Comparison of ENCODE assay signal across 11 cellular contexts in the genomic region with DNA sequence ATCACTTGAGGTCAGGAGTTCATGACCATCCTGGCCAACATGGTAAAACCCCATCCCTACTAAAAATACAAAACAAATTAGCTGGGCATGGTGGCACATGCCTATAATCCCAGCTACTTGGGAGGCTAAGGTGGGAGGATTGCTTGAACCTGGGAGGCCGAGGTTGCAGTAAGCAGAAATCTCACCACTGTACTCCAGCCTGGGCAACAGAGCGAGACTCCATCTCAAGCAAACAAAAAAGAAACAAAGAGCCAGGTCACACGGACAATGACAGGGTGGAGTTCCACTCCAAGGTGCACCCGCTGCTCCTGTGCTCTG. TPM values are rescaled to one million over a fixed set of nuclear protein-coding genes. Genes with fewer than 3 reads are reported as not detected.
A peak's percentile ranks its signal among the peaks of the same experiment; 100 is the strongest.
DNase-seq lines count a peak whose midpoint lies in the region; ATAC-seq, FAIRE-seq and TF ChIP-seq lines count a peak whose summit lies in the region.
"Not testable (repeated sequence)": the region's sequence is repeated elsewhere in the genome, so short reads cannot be mapped to it uniquely, and the experiment has no call there.
"Had no signal": no experiment of that assay in that cellular context is flagged by ENCODE, and none has a peak within 500 bp of the region (broad histone marks: within the 10 kb centered on the region; RNA-seq: fewer than 3 reads in every experiment).

No MANE protein-coding gene starts in this region.

- not testable (repeated sequence) for H3K4me3 Mint-ChIP-seq in CD4-positive, alpha-beta T cell; activated CD8-positive, alpha-beta T cell treated with anti-CD3 and anti-CD28 coated beads, Interleukin-2, amount 10 ng/mL, durations not matched to agents 7 days and 5 days; dendritic cell treated with granulocyte-macrophage colony-stimulating factor and Interleukin-4, amounts not matched to agents 40 ng/mL and 50 ng/mL, for 4 days
- peak overlapping the region in 1 of 10 donors; percentile 7 for H3K4me3 Mint-ChIP-seq in naive thymus-derived CD4-positive, alpha-beta T cell

- H3K27ac ChIP-seq in CD4-positive, alpha-beta T cell (ENCODE audit: low read depth, low read length); kidney (ENCODE audit: low read depth in 2 of 2, low read length in 2 of 2); naive thymus-derived CD4-positive, alpha-beta T cell (ENCODE audit: low read depth, low read length): not testable (repeated sequence)
- H3K27ac ChIP-seq in Peyer's patch (peak overlapping the region in 3 of 4 donors; percentile 89 to 93 (median 91)), small intestine (ENCODE audit: low read depth in 1 of 2, low read length in 1 of 2) (peak overlapping the region; percentile 38 to 98)

- H3K9ac ChIP-seq in kidney (ENCODE audit: low read length in 2 of 2), result not testable (repeated sequence)

- POLR2A ChIA-PET in CD4-positive, alpha-beta T cell (lab: Charles Lee), result interaction anchor here (0.9 to 4.9 kb wide), 2 partner anchors 9 to 65 kb away, joined by 3 to 76 read pairs; partner anchors contain the start of gene MX1
- POLR2A ChIA-PET in activated CD8-positive, alpha-beta T cell treated with anti-CD3 and anti-CD28 coated beads, Interleukin-2, amount 10 ng/mL, durations not matched to agents 7 days and 5 days (lab: Charles Lee), result interaction anchor here (4.7 to 8.8 kb wide), 2 partner anchors 11 to 67 kb away, joined by 33 to 178 read pairs; partner anchors contain the start of gene MX1
- POLR2A ChIA-PET in naive thymus-derived CD4-positive, alpha-beta T cell (lab: Charles Lee), result interaction anchor here (7.0 kb wide), 1 partner anchor 10 kb away, joined by 71 read pairs; no protein-coding TSS in a partner anchor

- not testable (repeated sequence) for H3K36me3 ChIP-seq in Peyer's patch; kidney (ENCODE audit: control insufficient read depth in 1 of 2, insufficient read depth in 2 of 2, low read length in 2 of 2); naive thymus-derived CD4-positive, alpha-beta T cell (ENCODE audit: control insufficient read depth in 2 of 3, insufficient read depth in 3 of 3, low read length in 3 of 3); small intestine (ENCODE audit: control insufficient read depth in 2 of 2, insufficient read depth in 2 of 2, low read length in 2 of 2)

- TF ChIP-seq POLR2A in Peyer's patch (IDR thresholded peaks at IDR 0.05), result not testable (repeated sequence)

- TF ChIP-seq CTCF in CD4-positive, alpha-beta T cell (IDR thresholded peaks at IDR 0.05); Peyer's patch (IDR thresholded peaks at IDR 0.05); kidney (IDR thresholded peaks at IDR 0.05; ENCODE audit: borderline replicate concordance, extremely low read depth, insufficient read depth): not testable (repeated sequence)

- H3K36me3 Mint-ChIP-seq in CD4-positive, alpha-beta T cell (ENCODE audit: low read depth), result peaks cover 25% of the 10 kb centered on the region
- peaks cover 16% of the 10 kb centered on the region for H3K36me3 Mint-ChIP-seq in activated CD8-positive, alpha-beta T cell treated with anti-CD3 and anti-CD28 coated beads, Interleukin-2, amount 10 ng/mL, durations not matched to agents 7 days and 5 days (ENCODE audit: low read depth)
- not testable (repeated sequence) for H3K36me3 Mint-ChIP-seq in dendritic cell treated with granulocyte-macrophage colony-stimulating factor and Interleukin-4, amounts not matched to agents 40 ng/mL and 50 ng/mL, for 4 days (ENCODE audit: low read depth)
- peaks cover 0 to 15% (median 8%) of the 10 kb centered on the region in 5 donors for H3K36me3 Mint-ChIP-seq in naive thymus-derived CD4-positive, alpha-beta T cell

- H3K27ac Mint-ChIP-seq in CD4-positive, alpha-beta T cell, result peak overlapping the region; percentile 47
- peak overlapping the region; percentile 100 for H3K27ac Mint-ChIP-seq in activated CD8-positive, alpha-beta T cell treated with anti-CD3 and anti-CD28 coated beads, Interleukin-2, amount 10 ng/mL, durations not matched to agents 7 days and 5 days
- peak overlapping the region; percentile 99 for H3K27ac Mint-ChIP-seq in dendritic cell treated with granulocyte-macrophage colony-stimulating factor and Interleukin-4, amounts not matched to agents 40 ng/mL and 50 ng/mL, for 4 days
- H3K27ac Mint-ChIP-seq in naive thymus-derived CD4-positive, alpha-beta T cell, result peak overlapping the region; percentile 25 to 100 (median 99)

- ATAC-seq in CD4-positive, alpha-beta T cell (ENCODE audit: poor library complexity); activated CD8-positive, alpha-beta T cell treated with anti-CD3 and anti-CD28 coated beads, Interleukin-2, amount 10 ng/mL, durations not matched to agents 7 days and 5 days; naive thymus-derived CD4-positive, alpha-beta T cell: not testable (repeated sequence)

- intact Hi-C loops in CD4-positive, alpha-beta T cell (cut with DNase I, micrococcal nuclease), result loop anchor here (2.0 to 5.0 kb wide), 2 partner anchors 69 to 703 kb away; no protein-coding TSS in a partner anchor
- intact Hi-C loops in dendritic cell treated with granulocyte-macrophage colony-stimulating factor and Interleukin-4, amounts not matched to agents 40 ng/mL and 50 ng/mL, for 4 days (cut with micrococcal nuclease), result loop anchor here (2.0 kb wide), 1 partner anchor 37 kb away; no protein-coding TSS in a partner anchor
- intact Hi-C loops in kidney (cut with DNase I), result not testable (repeated sequence)
- intact Hi-C loops in naive thymus-derived CD4-positive, alpha-beta T cell (cut with micrococcal nuclease), result loop anchor here (5.0 to 10.0 kb wide), 4 partner anchors 77 to 655 kb away; partner anchors contain the start of genes PRDM15 (in 1 of the 2) and ZBTB21 (in 1 of the 2)

- not testable (repeated sequence) for H3K27me3 ChIP-seq in CD4-positive, alpha-beta T cell (ENCODE audit: control insufficient read depth, insufficient read depth, low read length); Peyer's patch; naive thymus-derived CD4-positive, alpha-beta T cell (ENCODE audit: control insufficient read depth in 2 of 2, insufficient read depth in 2 of 2, low read length in 2 of 2); small intestine (ENCODE audit: control insufficient read depth in 2 of 2, insufficient read depth in 2 of 2, low read length in 2 of 2)

- H3K4me1 Mint-ChIP-seq in CD4-positive, alpha-beta T cell (ENCODE audit: low read depth), result peaks cover 40% of the 10 kb centered on the region
- peaks cover 59% of the 10 kb centered on the region for H3K4me1 Mint-ChIP-seq in activated CD8-positive, alpha-beta T cell treated with anti-CD3 and anti-CD28 coated beads, Interleukin-2, amount 10 ng/mL, durations not matched to agents 7 days and 5 days (ENCODE audit: low read depth)
- peaks cover 37% of the 10 kb centered on the region for H3K4me1 Mint-ChIP-seq in dendritic cell treated with granulocyte-macrophage colony-stimulating factor and Interleukin-4, amounts not matched to agents 40 ng/mL and 50 ng/mL, for 4 days (ENCODE audit: low read depth)
- H3K4me1 Mint-ChIP-seq in naive thymus-derived CD4-positive, alpha-beta T cell, result peaks cover 17 to 48% (median 37%) of the 10 kb centered on the region in 7 donors

- DNase-seq in CD4-positive, alpha-beta T cell; Peyer's patch; activated CD8-positive, alpha-beta T cell treated with anti-CD3 and anti-CD28 coated beads, Interleukin-2, amount 10 ng/mL, durations not matched to agents 7 days and 5 days; naive thymus-derived CD4-positive, alpha-beta T cell: not testable (repeated sequence)
- DNase-seq in kidney (peak; percentile 34), small intestine (peak; percentile 88)

- CTCF ChIA-PET in CD4-positive, alpha-beta T cell (lab: Charles Lee); naive thymus-derived CD4-positive, alpha-beta T cell (lab: Charles Lee): not testable (repeated sequence)
- CTCF ChIA-PET in activated CD8-positive, alpha-beta T cell treated with anti-CD3 and anti-CD28 coated beads, Interleukin-2, amount 10 ng/mL, durations not matched to agents 7 days and 5 days (lab: Charles Lee), result interaction anchor here (3.4 kb wide), 1 partner anchor 76 kb away, joined by 13 read pairs; no protein-coding TSS in a partner anchor

- peaks cover 0 to 45% (median 6%) of the 10 kb centered on the region in 4 donors for H3K4me1 ChIP-seq in Peyer's patch
- not testable (repeated sequence) for H3K4me1 ChIP-seq in kidney (ENCODE audit: control insufficient read depth in 1 of 2, insufficient read depth in 1 of 2, low read depth in 1 of 2, low read length in 2 of 2); small intestine (ENCODE audit: control insufficient read depth in 2 of 2, insufficient read depth in 1 of 2, low read depth in 1 of 2, low read length in 1 of 2)
- H3K4me1 ChIP-seq in naive thymus-derived CD4-positive, alpha-beta T cell (ENCODE audit: control insufficient read depth in 2 of 2, insufficient read depth in 2 of 2, low read length in 2 of 2), result peaks cover 21 to 27% of the 10 kb centered on the region in 2 donors

- not testable (repeated sequence) for H3K27me3 Mint-ChIP-seq in CD4-positive, alpha-beta T cell; activated CD8-positive, alpha-beta T cell treated with anti-CD3 and anti-CD28 coated beads, Interleukin-2, amount 10 ng/mL, durations not matched to agents 7 days and 5 days (ENCODE audit: low read depth); dendritic cell treated with granulocyte-macrophage colony-stimulating factor and Interleukin-4, amounts not matched to agents 40 ng/mL and 50 ng/mL, for 4 days; naive thymus-derived CD4-positive, alpha-beta T cell

- H3K4me3 ChIP-seq in Peyer's patch; kidney (ENCODE audit: low read length in 2 of 2); naive thymus-derived CD4-positive, alpha-beta T cell (ENCODE audit: low read length); small intestine (ENCODE audit: low read depth in 1 of 2, low read length in 2 of 2): not testable (repeated sequence)

- 13 to 64% (median 32%) methylated on average over 4 of the region's 4 CpGs for WGBS in small intestine, 3 donors

- not testable (repeated sequence) for H3K9me3 ChIP-seq in CD4-positive, alpha-beta T cell (ENCODE audit: control insufficient read depth, low read length); Peyer's patch; kidney (ENCODE audit: control insufficient read depth in 1 of 2, low read length in 2 of 2); naive thymus-derived CD4-positive, alpha-beta T cell (ENCODE audit: control insufficient read depth in 2 of 3, low read length in 3 of 3); small intestine (ENCODE audit: control insufficient read depth, low read depth)

- FAIRE-seq in kidney (lab: Jason Lieb, UNC); small intestine (lab: Jason Lieb, UNC): not testable (repeated sequence)

- not testable (repeated sequence) for H3K9me3 Mint-ChIP-seq in CD4-positive, alpha-beta T cell; activated CD8-positive, alpha-beta T cell treated with anti-CD3 and anti-CD28 coated beads, Interleukin-2, amount 10 ng/mL, durations not matched to agents 7 days and 5 days (ENCODE audit: insufficient read depth); dendritic cell treated with granulocyte-macrophage colony-stimulating factor and Interleukin-4, amounts not matched to agents 40 ng/mL and 50 ng/mL, for 4 days; naive thymus-derived CD4-positive, alpha-beta T cell

RNA-seq across cellular contexts. Expression of gene MX2, which starts 2.1 kb away (rescaled TPM):
- 10 to 100 TPM; 77.8 to 87.1 TPM for total RNA-seq in CD4-positive, alpha-beta T cell
- total RNA-seq in Peyer's patch (10 to 100 TPM; 13.7 to 39.6 (median 16.3) TPM), kidney (11.7 TPM)
- 10 to 100 TPM; 56.0 to 58.6 TPM for total RNA-seq in activated CD8-positive, alpha-beta T cell treated with anti-CD3 and anti-CD28 coated beads, Interleukin-2, amount 10 ng/mL, durations not matched to agents 7 days and 5 days
- polyA plus RNA-seq in kidney (ENCODE audit: insufficient read depth, low read depth, low replicate concordance) (4.3 TPM), small intestine (1 to 10 TPM; 4.0 to 9.1 (median 5.9) TPM)
- total RNA-seq in naive thymus-derived CD4-positive, alpha-beta T cell, result 100 to 1,000 TPM in 3 of 5 experiments, 10 to 100 TPM in 2; 84.8 to 116 (median 100) TPM
- polyA plus RNA-seq in naive thymus-derived CD4-positive, alpha-beta T cell, result 10 to 100 TPM; 46.7 to 49.5 TPM

RNA-seq across cellular contexts. Expression of gene FAM3B, which starts 43.1 kb away (rescaled TPM):
- total RNA-seq in CD4-positive, alpha-beta T cell, result not detected
- total RNA-seq in Peyer's patch, result 100 to 1,000 TPM in 3 of 4 donors, 10 to 100 TPM in 1; 49.5 to 323 (median 159) TPM
- total RNA-seq in activated CD8-positive, alpha-beta T cell treated with anti-CD3 and anti-CD28 coated beads, Interleukin-2, amount 10 ng/mL, durations not matched to agents 7 days and 5 days, result not detected
- 19.4 TPM for total RNA-seq in kidney
- polyA plus RNA-seq in kidney (ENCODE audit: insufficient read depth, low read depth, low replicate concordance), result 44.4 TPM
- total RNA-seq in naive thymus-derived CD4-positive, alpha-beta T cell, result not detected
- polyA plus RNA-seq in naive thymus-derived CD4-positive, alpha-beta T cell, result not detected
- 100 to 1,000 TPM; 128 to 379 (median 329) TPM for polyA plus RNA-seq in small intestine
- total RNA-seq: A172, PC-9 had no signal
- polyA plus RNA-seq: AG04450, IgD-negative memory B cell had no signal

Comparison
In these comparisons a context has a peak if more than half of its experiments do, and no peak if none do; other contexts are left out.
1. H3K27ac Mint-ChIP-seq: peak in every context shown above with its lines; median percentile 100 in activated CD8-positive, alpha-beta T cell treated with anti-CD3 and anti-CD28 coated beads, Interleukin-2, amount 10 ng/mL, durations not matched to agents 7 days and 5 days; 99 in dendritic cell treated with granulocyte-macrophage colony-stimulating factor and Interleukin-4, amounts not matched to agents 40 ng/mL and 50 ng/mL, for 4 days; 99 in naive thymus-derived CD4-positive, alpha-beta T cell; 47 in CD4-positive, alpha-beta T cell.
2. RNA of gene FAM3B, which starts 43.1 kb away (total RNA-seq): 49.5 to 323 TPM in Peyer's patch and 19.4 TPM in kidney (single experiment); not detected in activated CD8-positive, alpha-beta T cell treated with anti-CD3 and anti-CD28 coated beads, Interleukin-2, amount 10 ng/mL, durations not matched to agents 7 days and 5 days, not detected in CD4-positive, alpha-beta T cell and not detected in naive thymus-derived CD4-positive, alpha-beta T cell; every median in the first group is over 10 times any median in the second.